ENCODE assay signal across 12 cellular contexts in genomic region chr17:50065056-50065455, GRCh38. TPM values are rescaled to one million over a fixed set of nuclear protein-coding genes. Genes with fewer than 3 reads are reported as not detected.
DNase-seq lines count a peak whose midpoint lies in the region; ATAC-seq and TF ChIP-seq lines count a peak whose summit lies in the region.
"Had no signal": no experiment of that assay in that cellular context is flagged by ENCODE, and none has a peak within 500 bp of the region (broad histone marks: within the 10 kb centered on the region; RNA-seq: fewer than 3 reads in every experiment).

No MANE protein-coding gene starts in this region.

- 39% methylated on average over 3 of the region's 3 CpGs for WGBS in right cardiac atrium
- 30% methylated on average over 3 of the region's 3 CpGs for WGBS in prostate gland
- 21 to 29% methylated on average over 3 of the region's 3 CpGs for WGBS in aorta, 2 donors

- H3K4me3 ChIP-seq in right atrium auricular region (no peak overlapping the region), right cardiac atrium (ENCODE audit: low read length) (no peak overlapping the region), prostate gland (no peak overlapping the region), aorta (ENCODE audit: low read length in 2 of 2) (no peak overlapping the region)
- H3K4me3 ChIP-seq: HAP-1 had no signal

- ATAC-seq in left cardiac atrium (no peak), right cardiac atrium (no peak), aorta (ENCODE audit: low FRiP score) (no peak), HG03521 (IDR thresholded peaks at IDR 0.05; ENCODE audit: unreplicated experiment) (no peak), GM18511 (IDR thresholded peaks at IDR 0.05; ENCODE audit: unreplicated experiment) (no peak)

- DNase-seq in right atrium auricular region (ENCODE audit: low spot score) (no peak), left cardiac atrium (no peak), right cardiac atrium (no peak), prostate gland (ENCODE audit: low spot score) (no peak), aorta (no peak)
- no peak for DNase-seq in stimulated activated CD4-positive, alpha-beta T cell treated with anti-CD3 and anti-CD28 coated beads, Interleukin-1b, Interleukin-23, amount 100 ng/mL, for 48 hours
- DNase-seq: activated CD8-positive, alpha-beta T cell treated with anti-CD3 and anti-CD28 coated beads, Interleukin-2, amount 10 ng/mL, durations not matched to agents 7 days and 5 days; activated naive CD4-positive, alpha-beta T cell treated with anti-CD3 and anti-CD28 coated beads, Interleukin-2, amount 10 ng/mL, durations not matched to agents 7 days and 5 days; DMS 273 treated with DMSO at 0.1 percent for 48 hours had no signal

- H3K36me3 ChIP-seq in right atrium auricular region (peaks cover 19% of the 10 kb centered on the region), prostate gland (no peaks in the 10 kb centered on the region), aorta (ENCODE audit: control insufficient read depth in 1 of 2, insufficient read depth in 2 of 2, low read length in 1 of 2) (peaks cover 0 to 4% of the 10 kb centered on the region in 2 donors)
- H3K36me3 ChIP-seq: HAP-1 had no signal

- no peak for TF ChIP-seq CTCF in right atrium auricular region (IDR thresholded peaks at IDR 0.05)
- TF ChIP-seq CTCF in prostate gland (IDR thresholded peaks at IDR 0.05), result no peak

- H3K27me3 ChIP-seq in right atrium auricular region, result no peaks in the 10 kb centered on the region
- H3K27me3 ChIP-seq in right cardiac atrium (ENCODE audit: control insufficient read depth, insufficient read depth), result no peaks in the 10 kb centered on the region
- no peaks in the 10 kb centered on the region for H3K27me3 ChIP-seq in prostate gland (replicated peaks; ENCODE audit: insufficient read depth)
- no peaks in the 10 kb centered on the region for H3K27me3 ChIP-seq in aorta (ENCODE audit: control insufficient read depth in 1 of 2, insufficient read depth in 2 of 2, low read length in 1 of 2)

- no peaks in the 10 kb centered on the region for H3K9me3 ChIP-seq in right atrium auricular region
- H3K9me3 ChIP-seq in right cardiac atrium (ENCODE audit: control insufficient read depth, low read length), result no peaks in the 10 kb centered on the region
- no peaks in the 10 kb centered on the region for H3K9me3 ChIP-seq in prostate gland
- H3K9me3 ChIP-seq in aorta (ENCODE audit: control insufficient read depth, low read length), result no peaks in the 10 kb centered on the region
- H3K9me3 ChIP-seq: HAP-1 had no signal

- H3K27ac ChIP-seq in right atrium auricular region (peak overlapping the region; percentile 92 to 96), right cardiac atrium (ENCODE audit: low read length) (peak overlapping the region; percentile 62), prostate gland (peak overlapping the region; percentile 71 to 77), aorta (ENCODE audit: low read depth in 1 of 2, low read length in 2 of 2) (peak overlapping the region; percentile 84 to 91)

- intact Hi-C loops in left cardiac atrium (cut with DNase I), result no loop called here
- intact Hi-C loops in right cardiac atrium (cut with DNase I), result no loop called here
- intact Hi-C loops in prostate gland (cut with DNase I), result no loop called here
- intact Hi-C loops in aorta (cut with DNase I), result no loop called here

- peaks cover 0 to 72% of the 10 kb centered on the region in 2 donors for H3K4me1 ChIP-seq in right atrium auricular region
- H3K4me1 ChIP-seq in right cardiac atrium (ENCODE audit: control insufficient read depth, insufficient read depth, low read length), result peaks cover 23% of the 10 kb centered on the region
- no peaks in the 10 kb centered on the region for H3K4me1 ChIP-seq in prostate gland (replicated peaks)
- H3K4me1 ChIP-seq in aorta (ENCODE audit: control insufficient read depth in 1 of 2, insufficient read depth in 2 of 2, low read length in 2 of 2), result peaks cover 3 to 8% of the 10 kb centered on the region in 2 donors
- H3K4me1 ChIP-seq: HAP-1 had no signal

- TF ChIP-seq POLR2A in prostate gland (IDR thresholded peaks at IDR 0.05), result no peak

RNA-seq across cellular contexts. Expression of gene ITGA3, which starts 9.1 kb away (rescaled TPM):
- total RNA-seq in right atrium auricular region (10 to 100 TPM; 29.5 to 61.8 TPM), left cardiac atrium (10 to 100 TPM; 26.5 to 35.9 TPM), right cardiac atrium (10 to 100 TPM; 22.9 to 32.9 (median 28.4) TPM), prostate gland (10 to 100 TPM; 67.0 to 71.3 TPM), aorta (100 to 1,000 TPM; 113 to 150 TPM)
- polyA plus RNA-seq in right cardiac atrium (21.5 TPM), aorta (100 to 1,000 TPM in 1 of 2 donors, 10 to 100 TPM in 1; 48.1 to 159 TPM)

RNA-seq across cellular contexts. Expression of gene PDK2, which starts 30.1 kb away (rescaled TPM):
- total RNA-seq in right atrium auricular region, result 100 to 1,000 TPM; 186 to 214 TPM
- 100 to 1,000 TPM; 156 to 203 TPM for total RNA-seq in left cardiac atrium
- total RNA-seq in right cardiac atrium, result 100 to 1,000 TPM; 167 to 219 (median 182) TPM
- 149 TPM for polyA plus RNA-seq in right cardiac atrium
- total RNA-seq in prostate gland, result 10 to 100 TPM; 47.1 to 79.5 TPM
- total RNA-seq in aorta, result 10 to 100 TPM; 39.4 to 42.8 TPM
- polyA plus RNA-seq in aorta, result 10 to 100 TPM; 15.0 to 45.8 TPM
